2 cellular contexts compared by ENCODE assay signal in the genomic region with DNA sequence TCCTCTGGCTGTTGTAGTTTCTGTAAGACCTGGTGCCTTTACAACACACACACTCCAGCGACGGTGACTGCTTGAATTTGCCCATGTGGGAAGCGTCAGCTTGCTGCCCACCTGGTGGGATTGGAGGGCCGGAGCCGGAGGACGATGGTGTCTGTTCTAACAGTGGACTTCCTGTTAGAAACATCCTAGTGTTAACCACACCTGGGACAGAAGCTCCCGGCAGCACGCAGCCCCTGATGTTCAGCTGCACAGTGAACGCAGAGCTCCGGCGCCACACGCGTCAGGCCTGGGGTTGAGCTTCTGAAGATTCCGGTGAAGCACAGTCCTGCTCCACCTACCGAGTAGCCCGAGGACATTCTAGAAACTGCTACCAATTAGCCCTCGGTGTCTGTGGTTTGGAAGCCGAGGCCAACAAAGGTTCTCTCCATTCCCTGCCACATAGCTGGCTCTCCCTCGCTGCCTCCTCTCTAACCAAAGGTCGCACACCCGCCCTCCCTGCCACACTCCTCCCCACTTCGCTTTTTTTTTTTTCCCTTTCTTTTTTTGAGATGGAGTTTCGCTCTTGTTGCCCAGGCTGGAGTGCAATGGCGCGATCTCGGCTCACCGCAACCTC.
TF ChIP-seq lines count a peak whose summit lies in the region.

No MANE protein-coding gene starts in this region.

TF ChIP-seq in GM12878, 131 proteins besides CTCF, POLR2A, EP300 and RAD21:
- TF ChIP-seq, protein P1, sequence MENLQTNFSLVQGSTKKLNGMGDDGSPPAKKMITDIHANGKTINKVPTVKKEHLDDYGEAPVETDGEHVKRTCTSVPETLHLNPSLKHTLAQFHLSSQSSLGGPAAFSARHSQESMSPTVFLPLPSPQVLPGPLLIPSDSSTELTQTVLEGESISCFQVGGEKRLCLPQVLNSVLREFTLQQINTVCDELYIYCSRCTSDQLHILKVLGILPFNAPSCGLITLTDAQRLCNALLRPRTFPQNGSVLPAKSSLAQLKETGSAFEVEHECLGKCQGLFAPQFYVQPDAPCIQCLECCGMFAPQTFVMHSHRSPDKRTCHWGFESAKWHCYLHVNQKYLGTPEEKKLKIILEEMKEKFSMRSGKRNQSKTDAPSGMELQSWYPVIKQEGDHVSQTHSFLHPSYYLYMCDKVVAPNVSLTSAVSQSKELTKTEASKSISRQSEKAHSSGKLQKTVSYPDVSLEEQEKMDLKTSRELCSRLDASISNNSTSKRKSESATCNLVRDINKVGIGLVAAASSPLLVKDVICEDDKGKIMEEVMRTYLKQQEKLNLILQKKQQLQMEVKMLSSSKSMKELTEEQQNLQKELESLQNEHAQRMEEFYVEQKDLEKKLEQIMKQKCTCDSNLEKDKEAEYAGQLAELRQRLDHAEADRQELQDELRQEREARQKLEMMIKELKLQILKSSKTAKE (IDR thresholded peaks at IDR 0.05; ENCODE audit: low read depth, poor library complexity, severe bottlenecking): no peak
- no peak for TF ChIP-seq CEBPB (IDR thresholded peaks at IDR 0.05; ENCODE audit: borderline replicate concordance in 1 of 2, low read depth in 2 of 2, low read length in 2 of 2)
- no peak for TF ChIP-seq YY1 (IDR thresholded peaks at IDR 0.05; ENCODE audit: low read depth, low read length)
- 0 out of 2 replicates have a peak, but pooled peaks have one; percentile 7 for TF ChIP-seq POLR2AphosphoS5 (IDR thresholded peaks at IDR 0.05; ENCODE audit: low read length)
- TF ChIP-seq CBX3 (IDR thresholded peaks at IDR 0.05; ENCODE audit: borderline replicate concordance, low read depth): no peak
TF ChIP-seq in GM12878: peak in this region for 1.

TF ChIP-seq in WTC11, 78 proteins besides CTCF, POLR2A, EP300 and RAD21:
- TF ChIP-seq ZNF219 (CRISPR knock-in tag; IDR thresholded peaks at IDR 0.05; ENCODE audit: borderline replicate concordance) (no peak), RELA (CRISPR knock-in tag; IDR thresholded peaks at IDR 0.05; ENCODE audit: borderline replicate concordance) (no peak), TEAD1 (CRISPR knock-in tag; IDR thresholded peaks at IDR 0.05) (no peak), FOXK1 (CRISPR knock-in tag; IDR thresholded peaks at IDR 0.05) (no peak), ZNF671 (CRISPR knock-in tag; IDR thresholded peaks at IDR 0.05) (no peak), ZNF263 (CRISPR knock-in tag; IDR thresholded peaks at IDR 0.05; ENCODE audit: low read depth) (no peak), ZNF121 (CRISPR knock-in tag; IDR thresholded peaks at IDR 0.05) (no peak), JAZF1 (CRISPR knock-in tag; IDR thresholded peaks at IDR 0.05) (no peak), ZNF317 (CRISPR knock-in tag; IDR thresholded peaks at IDR 0.05; ENCODE audit: borderline replicate concordance, low read depth) (no peak)
- TF ChIP-seq, protein P2, sequence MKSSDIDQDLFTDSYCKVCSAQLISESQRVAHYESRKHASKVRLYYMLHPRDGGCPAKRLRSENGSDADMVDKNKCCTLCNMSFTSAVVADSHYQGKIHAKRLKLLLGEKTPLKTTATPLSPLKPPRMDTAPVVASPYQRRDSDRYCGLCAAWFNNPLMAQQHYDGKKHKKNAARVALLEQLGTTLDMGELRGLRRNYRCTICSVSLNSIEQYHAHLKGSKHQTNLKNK (CRISPR knock-in tag; IDR thresholded peaks at IDR 0.05): no peak
- TF ChIP-seq, protein P3, sequence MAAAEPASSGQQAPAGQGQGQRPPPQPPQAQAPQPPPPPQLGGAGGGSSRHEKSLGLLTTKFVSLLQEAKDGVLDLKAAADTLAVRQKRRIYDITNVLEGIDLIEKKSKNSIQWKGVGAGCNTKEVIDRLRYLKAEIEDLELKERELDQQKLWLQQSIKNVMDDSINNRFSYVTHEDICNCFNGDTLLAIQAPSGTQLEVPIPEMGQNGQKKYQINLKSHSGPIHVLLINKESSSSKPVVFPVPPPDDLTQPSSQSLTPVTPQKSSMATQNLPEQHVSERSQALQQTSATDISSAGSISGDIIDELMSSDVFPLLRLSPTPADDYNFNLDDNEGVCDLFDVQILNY (CRISPR knock-in tag; IDR thresholded peaks at IDR 0.05): no peak
- TF ChIP-seq, protein P4, sequence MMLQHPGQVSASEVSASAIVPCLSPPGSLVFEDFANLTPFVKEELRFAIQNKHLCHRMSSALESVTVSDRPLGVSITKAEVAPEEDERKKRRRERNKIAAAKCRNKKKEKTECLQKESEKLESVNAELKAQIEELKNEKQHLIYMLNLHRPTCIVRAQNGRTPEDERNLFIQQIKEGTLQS (CRISPR knock-in tag; conservative IDR thresholded peaks at IDR 0.05): no peak
- TF ChIP-seq, protein P5, sequence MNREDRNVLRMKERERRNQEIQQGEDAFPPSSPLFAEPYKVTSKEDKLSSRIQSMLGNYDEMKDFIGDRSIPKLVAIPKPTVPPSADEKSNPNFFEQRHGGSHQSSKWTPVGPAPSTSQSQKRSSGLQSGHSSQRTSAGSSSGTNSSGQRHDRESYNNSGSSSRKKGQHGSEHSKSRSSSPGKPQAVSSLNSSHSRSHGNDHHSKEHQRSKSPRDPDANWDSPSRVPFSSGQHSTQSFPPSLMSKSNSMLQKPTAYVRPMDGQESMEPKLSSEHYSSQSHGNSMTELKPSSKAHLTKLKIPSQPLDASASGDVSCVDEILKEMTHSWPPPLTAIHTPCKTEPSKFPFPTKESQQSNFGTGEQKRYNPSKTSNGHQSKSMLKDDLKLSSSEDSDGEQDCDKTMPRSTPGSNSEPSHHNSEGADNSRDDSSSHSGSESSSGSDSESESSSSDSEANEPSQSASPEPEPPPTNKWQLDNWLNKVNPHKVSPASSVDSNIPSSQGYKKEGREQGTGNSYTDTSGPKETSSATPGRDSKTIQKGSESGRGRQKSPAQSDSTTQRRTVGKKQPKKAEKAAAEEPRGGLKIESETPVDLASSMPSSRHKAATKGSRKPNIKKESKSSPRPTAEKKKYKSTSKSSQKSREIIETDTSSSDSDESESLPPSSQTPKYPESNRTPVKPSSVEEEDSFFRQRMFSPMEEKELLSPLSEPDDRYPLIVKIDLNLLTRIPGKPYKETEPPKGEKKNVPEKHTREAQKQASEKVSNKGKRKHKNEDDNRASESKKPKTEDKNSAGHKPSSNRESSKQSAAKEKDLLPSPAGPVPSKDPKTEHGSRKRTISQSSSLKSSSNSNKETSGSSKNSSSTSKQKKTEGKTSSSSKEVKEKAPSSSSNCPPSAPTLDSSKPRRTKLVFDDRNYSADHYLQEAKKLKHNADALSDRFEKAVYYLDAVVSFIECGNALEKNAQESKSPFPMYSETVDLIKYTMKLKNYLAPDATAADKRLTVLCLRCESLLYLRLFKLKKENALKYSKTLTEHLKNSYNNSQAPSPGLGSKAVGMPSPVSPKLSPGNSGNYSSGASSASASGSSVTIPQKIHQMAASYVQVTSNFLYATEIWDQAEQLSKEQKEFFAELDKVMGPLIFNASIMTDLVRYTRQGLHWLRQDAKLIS (CRISPR knock-in tag; IDR thresholded peaks at IDR 0.05; ENCODE audit: borderline replicate concordance): no peak
